Comparison of ENCODE assay signal across 2 cellular contexts in the genomic region with DNA sequence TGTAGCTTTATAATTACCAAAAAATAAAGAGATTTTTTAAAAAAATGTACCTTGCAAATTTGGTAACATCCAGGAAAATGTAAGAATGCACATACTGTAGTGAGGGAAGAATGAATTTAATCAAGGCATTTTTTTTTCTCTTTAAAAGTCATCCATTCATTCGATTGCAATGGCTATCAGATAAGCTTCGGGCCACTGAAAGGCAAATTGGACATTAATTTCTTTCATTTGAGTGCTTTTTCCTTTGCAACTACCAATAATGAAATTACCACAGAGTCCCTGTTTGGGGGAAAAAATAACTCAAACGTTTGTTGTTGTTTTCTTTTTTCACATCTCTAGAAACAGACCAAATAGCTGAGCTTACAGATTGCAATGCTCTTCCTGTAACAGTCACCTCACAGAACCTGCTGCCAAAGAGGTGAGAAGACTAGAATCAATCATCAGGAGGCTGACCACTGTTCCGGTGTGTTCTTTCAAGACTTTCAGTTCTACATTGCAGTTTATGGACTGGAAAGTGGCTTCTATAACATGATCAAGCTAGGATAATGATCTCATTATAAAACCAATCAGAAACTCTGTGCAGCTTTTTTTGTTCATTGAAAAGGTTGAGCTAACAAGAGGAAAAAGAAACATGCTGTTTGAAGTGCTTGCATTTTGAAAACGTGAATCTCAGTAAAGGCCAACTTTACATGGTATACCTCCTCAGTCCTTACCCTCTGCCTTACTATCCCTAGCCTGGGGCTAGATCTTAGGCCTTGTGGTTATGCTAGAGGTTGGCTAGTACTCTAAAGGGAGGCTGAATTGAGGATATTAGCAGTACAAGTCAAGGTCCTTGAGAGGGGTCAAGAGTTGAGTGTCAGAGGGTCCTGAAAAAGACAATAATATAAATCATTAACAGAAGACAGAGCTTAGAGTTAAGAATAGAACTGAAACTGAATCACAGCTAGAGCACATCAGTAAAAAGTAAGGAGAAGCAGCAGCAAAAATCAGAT.
TF ChIP-seq lines count a peak whose summit lies in the region.

No MANE protein-coding gene starts in this region.

TF ChIP-seq in SK-N-SH treated with all-trans-retinoic acid at 6 μM for 48 hours, 23 proteins besides CTCF, POLR2A, EP300 and RAD21 (continued from another document):
- no peak for TF ChIP-seq POU6F1 (CRISPR knock-in tag; IDR thresholded peaks at IDR 0.05; ENCODE audit: borderline replicate concordance, low read depth)

TF ChIP-seq in GM23338, 12 proteins besides CTCF, POLR2A, EP300 and RAD21 (continued from another document):
- TF ChIP-seq, protein P1, sequence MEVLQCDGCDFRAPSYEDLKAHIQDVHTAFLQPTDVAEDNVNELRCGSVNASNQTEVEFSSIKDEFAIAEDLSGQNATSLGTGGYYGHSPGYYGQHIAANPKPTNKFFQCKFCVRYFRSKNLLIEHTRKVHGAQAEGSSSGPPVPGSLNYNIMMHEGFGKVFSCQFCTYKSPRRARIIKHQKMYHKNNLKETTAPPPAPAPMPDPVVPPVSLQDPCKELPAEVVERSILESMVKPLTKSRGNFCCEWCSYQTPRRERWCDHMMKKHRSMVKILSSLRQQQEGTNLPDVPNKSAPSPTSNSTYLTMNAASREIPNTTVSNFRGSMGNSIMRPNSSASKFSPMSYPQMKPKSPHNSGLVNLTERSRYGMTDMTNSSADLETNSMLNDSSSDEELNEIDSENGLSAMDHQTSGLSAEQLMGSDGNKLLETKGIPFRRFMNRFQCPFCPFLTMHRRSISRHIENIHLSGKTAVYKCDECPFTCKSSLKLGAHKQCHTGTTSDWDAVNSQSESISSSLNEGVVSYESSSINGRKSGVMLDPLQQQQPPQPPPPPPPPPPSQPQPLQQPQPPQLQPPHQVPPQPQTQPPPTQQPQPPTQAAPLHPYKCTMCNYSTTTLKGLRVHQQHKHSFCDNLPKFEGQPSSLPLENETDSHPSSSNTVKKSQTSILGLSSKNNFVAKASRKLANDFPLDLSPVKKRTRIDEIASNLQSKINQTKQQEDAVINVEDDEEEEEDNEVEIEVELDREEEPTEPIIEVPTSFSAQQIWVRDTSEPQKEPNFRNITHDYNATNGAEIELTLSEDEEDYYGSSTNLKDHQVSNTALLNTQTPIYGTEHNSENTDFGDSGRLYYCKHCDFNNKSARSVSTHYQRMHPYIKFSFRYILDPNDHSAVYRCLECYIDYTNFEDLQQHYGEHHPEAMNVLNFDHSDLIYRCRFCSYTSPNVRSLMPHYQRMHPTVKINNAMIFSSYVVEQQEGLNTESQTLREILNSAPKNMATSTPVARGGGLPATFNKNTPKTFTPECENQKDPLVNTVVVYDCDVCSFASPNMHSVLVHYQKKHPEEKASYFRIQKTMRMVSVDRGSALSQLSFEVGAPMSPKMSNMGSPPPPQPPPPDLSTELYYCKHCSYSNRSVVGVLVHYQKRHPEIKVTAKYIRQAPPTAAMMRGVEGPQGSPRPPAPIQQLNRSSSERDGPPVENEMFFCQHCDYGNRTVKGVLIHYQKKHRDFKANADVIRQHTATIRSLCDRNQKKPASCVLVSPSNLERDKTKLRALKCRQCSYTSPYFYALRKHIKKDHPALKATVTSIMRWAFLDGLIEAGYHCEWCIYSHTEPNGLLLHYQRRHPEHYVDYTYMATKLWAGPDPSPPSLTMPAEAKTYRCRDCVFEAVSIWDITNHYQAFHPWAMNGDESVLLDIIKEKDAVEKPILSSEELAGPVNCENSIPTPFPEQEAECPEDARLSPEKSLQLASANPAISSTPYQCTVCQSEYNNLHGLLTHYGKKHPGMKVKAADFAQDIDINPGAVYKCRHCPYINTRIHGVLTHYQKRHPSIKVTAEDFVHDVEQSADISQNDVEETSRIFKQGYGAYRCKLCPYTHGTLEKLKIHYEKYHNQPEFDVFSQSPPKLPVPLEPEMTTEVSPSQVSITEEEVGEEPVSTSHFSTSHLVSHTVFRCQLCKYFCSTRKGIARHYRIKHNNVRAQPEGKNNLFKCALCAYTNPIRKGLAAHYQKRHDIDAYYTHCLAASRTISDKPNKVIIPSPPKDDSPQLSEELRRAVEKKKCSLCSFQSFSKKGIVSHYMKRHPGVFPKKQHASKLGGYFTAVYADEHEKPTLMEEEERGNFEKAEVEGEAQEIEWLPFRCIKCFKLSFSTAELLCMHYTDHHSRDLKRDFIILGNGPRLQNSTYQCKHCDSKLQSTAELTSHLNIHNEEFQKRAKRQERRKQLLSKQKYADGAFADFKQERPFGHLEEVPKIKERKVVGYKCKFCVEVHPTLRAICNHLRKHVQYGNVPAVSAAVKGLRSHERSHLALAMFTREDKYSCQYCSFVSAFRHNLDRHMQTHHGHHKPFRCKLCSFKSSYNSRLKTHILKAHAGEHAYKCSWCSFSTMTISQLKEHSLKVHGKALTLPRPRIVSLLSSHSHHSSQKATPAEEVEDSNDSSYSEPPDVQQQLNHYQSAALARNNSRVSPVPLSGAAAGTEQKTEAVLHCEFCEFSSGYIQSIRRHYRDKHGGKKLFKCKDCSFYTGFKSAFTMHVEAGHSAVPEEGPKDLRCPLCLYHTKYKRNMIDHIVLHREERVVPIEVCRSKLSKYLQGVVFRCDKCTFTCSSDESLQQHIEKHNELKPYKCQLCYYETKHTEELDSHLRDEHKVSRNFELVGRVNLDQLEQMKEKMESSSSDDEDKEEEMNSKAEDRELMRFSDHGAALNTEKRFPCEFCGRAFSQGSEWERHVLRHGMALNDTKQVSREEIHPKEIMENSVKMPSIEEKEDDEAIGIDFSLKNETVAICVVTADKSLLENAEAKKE (CRISPR knock-in tag; IDR thresholded peaks at IDR 0.05) = no peak
- no peak for TF ChIP-seq ZNF331 (CRISPR knock-in tag; IDR thresholded peaks at IDR 0.05; ENCODE audit: low read depth)
- no peak for TF ChIP-seq EZH2 (IDR thresholded peaks at IDR 0.05; ENCODE audit: low read depth, unreplicated experiment)
- TF ChIP-seq ZNF114 (CRISPR knock-in tag; IDR thresholded peaks at IDR 0.05) = no peak
- TF ChIP-seq, protein P2, sequence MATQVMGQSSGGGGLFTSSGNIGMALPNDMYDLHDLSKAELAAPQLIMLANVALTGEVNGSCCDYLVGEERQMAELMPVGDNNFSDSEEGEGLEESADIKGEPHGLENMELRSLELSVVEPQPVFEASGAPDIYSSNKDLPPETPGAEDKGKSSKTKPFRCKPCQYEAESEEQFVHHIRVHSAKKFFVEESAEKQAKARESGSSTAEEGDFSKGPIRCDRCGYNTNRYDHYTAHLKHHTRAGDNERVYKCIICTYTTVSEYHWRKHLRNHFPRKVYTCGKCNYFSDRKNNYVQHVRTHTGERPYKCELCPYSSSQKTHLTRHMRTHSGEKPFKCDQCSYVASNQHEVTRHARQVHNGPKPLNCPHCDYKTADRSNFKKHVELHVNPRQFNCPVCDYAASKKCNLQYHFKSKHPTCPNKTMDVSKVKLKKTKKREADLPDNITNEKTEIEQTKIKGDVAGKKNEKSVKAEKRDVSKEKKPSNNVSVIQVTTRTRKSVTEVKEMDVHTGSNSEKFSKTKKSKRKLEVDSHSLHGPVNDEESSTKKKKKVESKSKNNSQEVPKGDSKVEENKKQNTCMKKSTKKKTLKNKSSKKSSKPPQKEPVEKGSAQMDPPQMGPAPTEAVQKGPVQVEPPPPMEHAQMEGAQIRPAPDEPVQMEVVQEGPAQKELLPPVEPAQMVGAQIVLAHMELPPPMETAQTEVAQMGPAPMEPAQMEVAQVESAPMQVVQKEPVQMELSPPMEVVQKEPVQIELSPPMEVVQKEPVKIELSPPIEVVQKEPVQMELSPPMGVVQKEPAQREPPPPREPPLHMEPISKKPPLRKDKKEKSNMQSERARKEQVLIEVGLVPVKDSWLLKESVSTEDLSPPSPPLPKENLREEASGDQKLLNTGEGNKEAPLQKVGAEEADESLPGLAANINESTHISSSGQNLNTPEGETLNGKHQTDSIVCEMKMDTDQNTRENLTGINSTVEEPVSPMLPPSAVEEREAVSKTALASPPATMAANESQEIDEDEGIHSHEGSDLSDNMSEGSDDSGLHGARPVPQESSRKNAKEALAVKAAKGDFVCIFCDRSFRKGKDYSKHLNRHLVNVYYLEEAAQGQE (IDR thresholded peaks at IDR 0.05; ENCODE audit: unreplicated experiment) = no peak
- TF ChIP-seq ETS1 (IDR thresholded peaks at IDR 0.05) = no peak
- TF ChIP-seq CREB1 (CRISPR knock-in tag; IDR thresholded peaks at IDR 0.05; ENCODE audit: low read depth) = no peak
- TF ChIP-seq STAT1 (IDR thresholded peaks at IDR 0.05; ENCODE audit: unreplicated experiment) = no peak
- no peak for TF ChIP-seq JUNB (IDR thresholded peaks at IDR 0.05; ENCODE audit: unreplicated experiment)
